Comparison of ENCODE assay signal across 1 cellular context in genomic region chr20:62386383-62387218, GRCh38.
TF ChIP-seq lines count a peak whose summit lies in the region.

TSS of gene RPS21 (plus strand) at chr20:62387103. CDS start at chr20:62387339, 236 bp downstream.

TF ChIP-seq in HepG2, 621 proteins besides CTCF, POLR2A, EP300 and RAD21 (continued from another document and continues in another):
- TF ChIP-seq TRAFD1 (CRISPR knock-in tag; IDR thresholded peaks at IDR 0.05; ENCODE audit: borderline replicate concordance) (no peak; the same call in 1 of the 2 replicates), ONECUT2 (CRISPR knock-in tag; IDR thresholded peaks at IDR 0.05) (no peak), ZNF879 (CRISPR knock-in tag; IDR thresholded peaks at IDR 0.05) (no peak; the same call in none of the 2 replicates), ZBTB8A (CRISPR knock-in tag; IDR thresholded peaks at IDR 0.05; ENCODE audit: borderline replicate concordance, low read depth) (0 out of 2 replicates have a peak, but pooled peaks have one; percentile 76), ZNF574 (CRISPR knock-in tag; IDR thresholded peaks at IDR 0.05) (peak; percentile 97), AGO1 (IDR thresholded peaks at IDR 0.05; ENCODE audit: low read depth, low read length, poor library complexity, severe bottlenecking) (peak; percentile 63), ZNF83 (CRISPR knock-in tag; IDR thresholded peaks at IDR 0.05; ENCODE audit: borderline replicate concordance) (peak; percentile 98), ZNF619 (CRISPR knock-in tag; IDR thresholded peaks at IDR 0.05) (peak; percentile 43; the same call in 1 of the 2 replicates), PRMT3 (CRISPR knock-in tag; IDR thresholded peaks at IDR 0.05; ENCODE audit: borderline replicate concordance, low read depth) (0 out of 2 replicates have a peak, but pooled peaks have one; percentile 25), BRD4 (CRISPR knock-in tag; IDR thresholded peaks at IDR 0.05) (peak; percentile 86), ZNF446 (CRISPR knock-in tag; IDR thresholded peaks at IDR 0.05) (peak; percentile 62; the same call in 1 of the 2 replicates), ZNF10 (CRISPR knock-in tag; IDR thresholded peaks at IDR 0.05; ENCODE audit: borderline replicate concordance, low read depth) (no peak), ISX (CRISPR knock-in tag; conservative IDR thresholded peaks at IDR 0.05) (peak; percentile 74; the same call in 1 of the 2 replicates), POLR2AphosphoS2 (IDR thresholded peaks at IDR 0.05; ENCODE audit: low read depth, low read length) (0 out of 2 replicates have a peak, but pooled peaks have one; percentile 58), SNAPC2 (CRISPR knock-in tag; IDR thresholded peaks at IDR 0.05) (0 out of 2 replicates have a peak, but pooled peaks have one; percentile 61), HDAC6 (IDR thresholded peaks at IDR 0.05; ENCODE audit: low read depth, low read length) (no peak), ZNF550 (CRISPR knock-in tag; IDR thresholded peaks at IDR 0.05; ENCODE audit: borderline replicate concordance) (no peak), ZNF546 (CRISPR knock-in tag; conservative IDR thresholded peaks at IDR 0.05) (peak; percentile 97), GZF1 (CRISPR knock-in tag; IDR thresholded peaks at IDR 0.05) (no peak; the same call in 1 of the 2 replicates), ZNF788 (CRISPR knock-in tag; IDR thresholded peaks at IDR 0.05; ENCODE audit: borderline replicate concordance) (peak; percentile 84), ZNF672 (CRISPR knock-in tag; IDR thresholded peaks at IDR 0.05) (peak; percentile 89; the same call in 1 of the 2 replicates), RFX5 (IDR thresholded peaks at IDR 0.05; ENCODE audit: low read depth, low read length) (peak; percentile 57; the same call in 1 of the 2 replicates), HNRNPLL (IDR thresholded peaks at IDR 0.05; ENCODE audit: low read depth, low read length, poor library complexity, severe bottlenecking) (peak; percentile 25), TEF (CRISPR knock-in tag; IDR thresholded peaks at IDR 0.05) (no peak), ZNF614 (CRISPR knock-in tag; IDR thresholded peaks at IDR 0.05; ENCODE audit: borderline replicate concordance) (0 out of 2 replicates have a peak, but pooled peaks have one; percentile 61), NFIB (CRISPR knock-in tag; IDR thresholded peaks at IDR 0.05; ENCODE audit: borderline replicate concordance) (peak; percentile 93; the same call in 1 of the 2 replicates), AGO2 (optimal IDR thresholded peaks at IDR 0.05; ENCODE audit: low read depth, low read length) (peak; percentile 90), TEAD3 (CRISPR knock-in tag; optimal IDR thresholded peaks at IDR 0.05; ENCODE audit: borderline replicate concordance) (peak; percentile 73), ZNF263 (CRISPR knock-in tag; IDR thresholded peaks at IDR 0.05) (peak; percentile 66; the same call in 1 of the 2 replicates), YEATS4 (CRISPR knock-in tag; IDR thresholded peaks at IDR 0.05; ENCODE audit: borderline replicate concordance) (peak; percentile 92)
- TF ChIP-seq, protein P1, sequence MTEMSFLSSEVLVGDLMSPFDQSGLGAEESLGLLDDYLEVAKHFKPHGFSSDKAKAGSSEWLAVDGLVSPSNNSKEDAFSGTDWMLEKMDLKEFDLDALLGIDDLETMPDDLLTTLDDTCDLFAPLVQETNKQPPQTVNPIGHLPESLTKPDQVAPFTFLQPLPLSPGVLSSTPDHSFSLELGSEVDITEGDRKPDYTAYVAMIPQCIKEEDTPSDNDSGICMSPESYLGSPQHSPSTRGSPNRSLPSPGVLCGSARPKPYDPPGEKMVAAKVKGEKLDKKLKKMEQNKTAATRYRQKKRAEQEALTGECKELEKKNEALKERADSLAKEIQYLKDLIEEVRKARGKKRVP (CRISPR knock-in tag; IDR thresholded peaks at IDR 0.05): 0 out of 4 replicates have a peak, but pooled peaks of 1 of the 2 experiments have one; percentile 51
- TF ChIP-seq, protein P2, sequence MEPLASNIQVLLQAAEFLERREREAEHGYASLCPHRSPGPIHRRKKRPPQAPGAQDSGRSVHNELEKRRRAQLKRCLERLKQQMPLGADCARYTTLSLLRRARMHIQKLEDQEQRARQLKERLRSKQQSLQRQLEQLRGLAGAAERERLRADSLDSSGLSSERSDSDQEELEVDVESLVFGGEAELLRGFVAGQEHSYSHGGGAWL (CRISPR knock-in tag; IDR thresholded peaks at IDR 0.05): peak; percentile 95
- TF ChIP-seq, protein P3, sequence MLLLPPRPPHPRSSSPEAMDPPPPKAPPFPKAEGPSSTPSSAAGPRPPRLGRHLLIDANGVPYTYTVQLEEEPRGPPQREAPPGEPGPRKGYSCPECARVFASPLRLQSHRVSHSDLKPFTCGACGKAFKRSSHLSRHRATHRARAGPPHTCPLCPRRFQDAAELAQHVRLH (CRISPR knock-in tag; IDR thresholded peaks at IDR 0.05; ENCODE audit: borderline replicate concordance, low read depth): peak; percentile 82; the same call in 1 of the 2 replicates
- TF ChIP-seq, protein P4, sequence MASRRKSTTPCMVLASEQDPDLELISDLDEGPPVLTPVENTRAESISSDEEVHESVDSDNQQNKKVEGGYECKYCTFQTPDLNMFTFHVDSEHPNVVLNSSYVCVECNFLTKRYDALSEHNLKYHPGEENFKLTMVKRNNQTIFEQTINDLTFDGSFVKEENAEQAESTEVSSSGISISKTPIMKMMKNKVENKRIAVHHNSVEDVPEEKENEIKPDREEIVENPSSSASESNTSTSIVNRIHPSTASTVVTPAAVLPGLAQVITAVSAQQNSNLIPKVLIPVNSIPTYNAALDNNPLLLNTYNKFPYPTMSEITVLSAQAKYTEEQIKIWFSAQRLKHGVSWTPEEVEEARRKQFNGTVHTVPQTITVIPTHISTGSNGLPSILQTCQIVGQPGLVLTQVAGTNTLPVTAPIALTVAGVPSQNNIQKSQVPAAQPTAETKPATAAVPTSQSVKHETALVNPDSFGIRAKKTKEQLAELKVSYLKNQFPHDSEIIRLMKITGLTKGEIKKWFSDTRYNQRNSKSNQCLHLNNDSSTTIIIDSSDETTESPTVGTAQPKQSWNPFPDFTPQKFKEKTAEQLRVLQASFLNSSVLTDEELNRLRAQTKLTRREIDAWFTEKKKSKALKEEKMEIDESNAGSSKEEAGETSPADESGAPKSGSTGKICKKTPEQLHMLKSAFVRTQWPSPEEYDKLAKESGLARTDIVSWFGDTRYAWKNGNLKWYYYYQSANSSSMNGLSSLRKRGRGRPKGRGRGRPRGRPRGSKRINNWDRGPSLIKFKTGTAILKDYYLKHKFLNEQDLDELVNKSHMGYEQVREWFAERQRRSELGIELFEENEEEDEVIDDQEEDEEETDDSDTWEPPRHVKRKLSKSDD (CRISPR knock-in tag; IDR thresholded peaks at IDR 0.05; ENCODE audit: low read depth): peak; percentile 88
- TF ChIP-seq, protein P5, sequence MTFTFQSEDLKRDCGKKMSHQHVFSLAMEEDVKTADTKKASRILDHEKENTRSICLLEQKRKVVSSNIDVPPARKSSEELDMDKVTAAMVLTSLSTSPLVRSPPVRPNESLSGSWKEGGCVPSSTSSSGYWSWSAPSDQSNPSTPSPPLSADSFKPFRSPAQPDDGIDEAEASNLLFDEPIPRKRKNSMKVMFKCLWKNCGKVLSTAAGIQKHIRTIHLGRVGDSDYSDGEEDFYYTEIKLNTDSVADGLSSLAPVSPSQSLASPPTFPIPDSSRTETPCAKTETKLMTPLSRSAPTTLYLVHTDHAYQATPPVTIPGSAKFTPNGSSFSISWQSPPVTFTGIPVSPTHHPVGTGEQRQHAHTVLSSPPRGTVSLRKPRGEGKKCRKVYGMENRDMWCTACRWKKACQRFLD (CRISPR knock-in tag; IDR thresholded peaks at IDR 0.05; ENCODE audit: borderline replicate concordance): peak; percentile 87
- TF ChIP-seq, protein P6, sequence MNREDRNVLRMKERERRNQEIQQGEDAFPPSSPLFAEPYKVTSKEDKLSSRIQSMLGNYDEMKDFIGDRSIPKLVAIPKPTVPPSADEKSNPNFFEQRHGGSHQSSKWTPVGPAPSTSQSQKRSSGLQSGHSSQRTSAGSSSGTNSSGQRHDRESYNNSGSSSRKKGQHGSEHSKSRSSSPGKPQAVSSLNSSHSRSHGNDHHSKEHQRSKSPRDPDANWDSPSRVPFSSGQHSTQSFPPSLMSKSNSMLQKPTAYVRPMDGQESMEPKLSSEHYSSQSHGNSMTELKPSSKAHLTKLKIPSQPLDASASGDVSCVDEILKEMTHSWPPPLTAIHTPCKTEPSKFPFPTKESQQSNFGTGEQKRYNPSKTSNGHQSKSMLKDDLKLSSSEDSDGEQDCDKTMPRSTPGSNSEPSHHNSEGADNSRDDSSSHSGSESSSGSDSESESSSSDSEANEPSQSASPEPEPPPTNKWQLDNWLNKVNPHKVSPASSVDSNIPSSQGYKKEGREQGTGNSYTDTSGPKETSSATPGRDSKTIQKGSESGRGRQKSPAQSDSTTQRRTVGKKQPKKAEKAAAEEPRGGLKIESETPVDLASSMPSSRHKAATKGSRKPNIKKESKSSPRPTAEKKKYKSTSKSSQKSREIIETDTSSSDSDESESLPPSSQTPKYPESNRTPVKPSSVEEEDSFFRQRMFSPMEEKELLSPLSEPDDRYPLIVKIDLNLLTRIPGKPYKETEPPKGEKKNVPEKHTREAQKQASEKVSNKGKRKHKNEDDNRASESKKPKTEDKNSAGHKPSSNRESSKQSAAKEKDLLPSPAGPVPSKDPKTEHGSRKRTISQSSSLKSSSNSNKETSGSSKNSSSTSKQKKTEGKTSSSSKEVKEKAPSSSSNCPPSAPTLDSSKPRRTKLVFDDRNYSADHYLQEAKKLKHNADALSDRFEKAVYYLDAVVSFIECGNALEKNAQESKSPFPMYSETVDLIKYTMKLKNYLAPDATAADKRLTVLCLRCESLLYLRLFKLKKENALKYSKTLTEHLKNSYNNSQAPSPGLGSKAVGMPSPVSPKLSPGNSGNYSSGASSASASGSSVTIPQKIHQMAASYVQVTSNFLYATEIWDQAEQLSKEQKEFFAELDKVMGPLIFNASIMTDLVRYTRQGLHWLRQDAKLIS (CRISPR knock-in tag; IDR thresholded peaks at IDR 0.05): no peak
- TF ChIP-seq, protein P7, sequence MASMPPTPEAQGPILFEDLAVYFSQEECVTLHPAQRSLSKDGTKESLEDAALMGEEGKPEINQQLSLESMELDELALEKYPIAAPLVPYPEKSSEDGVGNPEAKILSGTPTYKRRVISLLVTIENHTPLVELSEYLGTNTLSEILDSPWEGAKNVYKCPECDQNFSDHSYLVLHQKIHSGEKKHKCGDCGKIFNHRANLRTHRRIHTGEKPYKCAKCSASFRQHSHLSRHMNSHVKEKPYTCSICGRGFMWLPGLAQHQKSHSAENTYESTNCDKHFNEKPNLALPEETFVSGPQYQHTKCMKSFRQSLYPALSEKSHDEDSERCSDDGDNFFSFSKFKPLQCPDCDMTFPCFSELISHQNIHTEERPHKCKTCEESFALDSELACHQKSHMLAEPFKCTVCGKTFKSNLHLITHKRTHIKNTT (CRISPR knock-in tag; IDR thresholded peaks at IDR 0.05): no peak
